In the genomic region with DNA sequence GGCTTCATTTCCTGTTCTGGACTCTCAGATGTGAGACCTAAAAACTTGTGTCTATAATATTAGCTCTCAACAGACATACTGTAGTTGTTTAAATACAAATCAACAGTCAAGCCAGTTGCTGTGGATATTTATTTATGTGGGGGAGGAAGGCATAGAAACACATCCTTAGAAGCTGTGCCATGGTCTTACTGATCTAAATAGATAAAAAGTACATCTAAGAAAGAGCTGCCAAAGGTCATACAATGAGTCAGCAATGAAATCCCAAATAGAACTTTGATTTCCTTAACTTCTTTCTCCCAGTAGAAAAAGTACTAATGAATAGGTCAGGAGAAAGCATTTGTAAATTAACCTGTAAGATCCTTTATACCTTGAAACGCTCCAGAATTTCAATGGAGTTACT, we compare ENCODE assay signal across 1 cellular context.
TF ChIP-seq lines count a peak whose summit lies in the region.

No MANE protein-coding gene starts in this region.

TF ChIP-seq in IMR-90, 13 proteins besides CTCF, POLR2A, EP300 and RAD21 (continued from another document):
- TF ChIP-seq ELK1 (IDR thresholded peaks at IDR 0.05; ENCODE audit: borderline replicate concordance, low read depth, low read length) = no peak
- no peak for TF ChIP-seq RFX5 (IDR thresholded peaks at IDR 0.05; ENCODE audit: low read depth, low read length)
- no peak for TF ChIP-seq CHD1 (IDR thresholded peaks at IDR 0.05; ENCODE audit: low read depth, low read length)
- no peak for TF ChIP-seq FOS (IDR thresholded peaks at IDR 0.05; ENCODE audit: low read depth, low read length)
- no peak for TF ChIP-seq USF2 (IDR thresholded peaks at IDR 0.05; ENCODE audit: low read depth, low read length)
- TF ChIP-seq CEBPB (IDR thresholded peaks at IDR 0.05; ENCODE audit: low read depth, low read length) = no peak
- TF ChIP-seq NFE2L2 (IDR thresholded peaks at IDR 0.05; ENCODE audit: low read depth, low read length) = no peak
